ENCODE assay signal across 23 cellular contexts in the genomic region with DNA sequence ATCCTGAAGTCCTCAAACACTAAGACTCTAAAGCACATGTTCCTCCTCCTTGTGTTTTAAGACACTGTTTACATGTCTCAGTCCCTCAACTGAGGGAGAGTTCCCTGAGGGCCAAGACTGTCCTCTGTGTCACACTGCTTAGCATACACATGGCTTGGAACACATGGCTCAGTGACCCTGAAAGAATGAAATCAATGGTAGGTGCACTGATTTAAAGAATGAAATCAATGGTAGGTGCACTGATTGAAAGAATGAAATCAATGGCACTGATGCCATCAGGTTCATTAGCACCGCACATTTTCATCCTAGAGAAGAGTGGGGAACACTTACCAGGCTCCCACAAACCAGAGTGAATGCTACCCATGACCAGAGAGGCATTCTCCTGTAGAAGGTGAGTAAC.
"Had no signal": no experiment of that assay in that cellular context is flagged by ENCODE, and none has a peak within 500 bp of the region (broad histone marks: within the 10 kb centered on the region; RNA-seq: fewer than 3 reads in every experiment).

No MANE protein-coding gene starts in this region.

- H3K27me3 ChIP-seq: adrenal gland, ascending aorta, esophagus muscularis mucosa, hepatocyte, left lung, sigmoid colon, thyroid gland had no signal

- H3K4me1 ChIP-seq: ascending aorta, esophagus muscularis mucosa, sigmoid colon, thyroid gland had no signal

- H3K9me3 Mint-ChIP-seq: activated naive CD4-positive, alpha-beta T cell treated with anti-CD3 and anti-CD28 coated beads, Interleukin-2, amount 10 ng/mL, durations not matched to agents 7 days and 5 days; activated T-cell treated with anti-CD3 and anti-CD28 coated beads, Interleukin-2, amount 50 U/mL, for 72 hours; immature natural killer cell; naive thymus-derived CD4-positive, alpha-beta T cell had no signal

- H3K27ac Mint-ChIP-seq: activated naive CD4-positive, alpha-beta T cell treated with anti-CD3 and anti-CD28 coated beads, Interleukin-2, amount 10 ng/mL, durations not matched to agents 7 days and 5 days; activated T-cell treated with anti-CD3 and anti-CD28 coated beads, Interleukin-2, amount 50 U/mL, for 72 hours had no signal

- ATAC-seq: activated T-cell treated with anti-CD3 and anti-CD28 coated beads, Interleukin-2, amount 50 U/mL, for 72 hours; left lung; naive thymus-derived CD4-positive, alpha-beta T cell had no signal

- H3K27ac ChIP-seq: adrenal gland, ascending aorta, coronary artery, esophagus muscularis mucosa, hepatocyte, left lung, sigmoid colon, thyroid gland had no signal

- H3K27me3 Mint-ChIP-seq: activated naive CD4-positive, alpha-beta T cell treated with anti-CD3 and anti-CD28 coated beads, Interleukin-2, amount 10 ng/mL, durations not matched to agents 7 days and 5 days; naive thymus-derived CD4-positive, alpha-beta T cell had no signal

- H3K4me3 ChIP-seq: adrenal gland, ascending aorta, coronary artery, esophagus muscularis mucosa, hepatocyte, left lung, lung, sigmoid colon, smooth muscle cell, thyroid gland had no signal

- DNase-seq: activated CD8-positive, alpha-beta memory T cell treated with anti-CD3 and anti-CD28 coated beads, Interleukin-2, amount 50 U/mL, for 48 hours; activated effector memory CD4-positive, alpha-beta T cell treated with anti-CD3 and anti-CD28 coated beads, Interleukin-2, amount 50 U/mL, for 16 hours; activated naive CD4-positive, alpha-beta T cell treated with anti-CD3 and anti-CD28 coated beads, Interleukin-2, amount 10 ng/mL, durations not matched to agents 7 days and 5 days; activated T-cell treated with anti-CD3 and anti-CD28 coated beads, Interleukin-2, amount 50 U/mL, for 72 hours; adrenal gland; glutamatergic neuron; immature natural killer cell; left lung; naive thymus-derived CD4-positive, alpha-beta T cell; sigmoid colon; stimulated activated CD4-positive, alpha-beta T cell treated with anti-CD3 and anti-CD28 coated beads, Interleukin-15, amount 100 ng/mL, for 24 hours; stimulated activated CD8-positive, alpha-beta memory T cell treated with anti-CD3 and anti-CD28 coated beads, Interleukin-4, amount 100 ng/mL, for 48 hours; stimulated activated naive CD4-positive, alpha-beta T cell treated with Interleukin-2 at 50 U/mL for 16 hours; substantia nigra; T-helper 9 cell; thyroid gland had no signal

- H3K4me3 Mint-ChIP-seq: activated naive CD4-positive, alpha-beta T cell treated with anti-CD3 and anti-CD28 coated beads, Interleukin-2, amount 10 ng/mL, durations not matched to agents 7 days and 5 days; activated T-cell treated with anti-CD3 and anti-CD28 coated beads, Interleukin-2, amount 50 U/mL, for 72 hours; immature natural killer cell had no signal

- FAIRE-seq: frontal cortex had no signal

- H3K9me3 ChIP-seq: adrenal gland, ascending aorta, esophagus muscularis mucosa, left lung, sigmoid colon, thyroid gland had no signal
